ENCODE assay signal across 8 cellular contexts in genomic region chr13:50386527-50387123, GRCh38.
DNase-seq lines count a peak whose midpoint lies in the region; ATAC-seq and TF ChIP-seq lines count a peak whose summit lies in the region.

No MANE protein-coding gene starts in this region.

- TF ChIP-seq CTCF in cardiac muscle cell (IDR thresholded peaks at IDR 0.05; ENCODE audit: low read depth, low read length): no peak

- in situ Hi-C loops in GM23248 (cut with MboI): no loop called here

- H3K9me3 ChIP-seq in GM23248 (ENCODE audit: low read depth): no peaks in the 10 kb centered on the region
- H3K9me3 ChIP-seq in cardiac muscle cell (ENCODE audit: low read depth): no peaks in the 10 kb centered on the region

- H4K20me1 ChIP-seq in GM23248 (ENCODE audit: insufficient read depth): no peaks in the 10 kb centered on the region

- peak overlapping the region; percentile 4; the same call in 1 of the 2 replicates for H3K9ac ChIP-seq in GM23248

- H3K4me1 ChIP-seq in GM23248 (ENCODE audit: insufficient read depth) (peaks cover 13% of the 10 kb centered on the region; the same call in 1 of the 2 replicates), cardiac muscle cell (ENCODE audit: low read depth) (peaks cover 21% of the 10 kb centered on the region)

- no peak for ATAC-seq in GM19328 (IDR thresholded peaks at IDR 0.05; ENCODE audit: unreplicated experiment)

- H3K79me2 ChIP-seq in GM23248 (ENCODE audit: insufficient read depth): no peaks in the 10 kb centered on the region

- H2AFZ ChIP-seq in GM23248: peak overlapping the region; percentile 64

- H3K27ac ChIP-seq in GM23248 (no peak overlapping the region), cardiac muscle cell (peak overlapping the region; percentile 89)

- H3K9me2 ChIP-seq in GM23248 (ENCODE audit: insufficient read depth): no peaks in the 10 kb centered on the region

- H3K36me3 ChIP-seq in GM23248 (ENCODE audit: low read depth) (no peaks in the 10 kb centered on the region), cardiac muscle cell (no peaks in the 10 kb centered on the region)

- H3K27me3 ChIP-seq in GM23248 (replicated peaks; ENCODE audit: insufficient read depth) (no peaks in the 10 kb centered on the region), cardiac muscle cell (no peaks in the 10 kb centered on the region)

- 39 to 41% methylated on average over 10 of the region's 10 CpGs for WGBS in GM23248 (ENCODE audit: low coverage in 1 of 2, low lambda C conversion rate in 2 of 2, missing lambda C conversion rate in 2 of 2), 2 experiments

- DNase-seq in GM23248 (peak; percentile 10), SHP77 treated with DMSO at 0.1 percent for 48 hours (lab: John Stamatoyannopoulos, UW) (peak; percentile 80), cardiac muscle cell (ENCODE audit: low read depth in 1 of 2, low spot score in 1 of 2) (peak; percentile 58 to 61), renal cortical epithelial cell (ENCODE audit: low read depth) (peak; percentile 45), cortex of kidney (lab: John Stamatoyannopoulos, UW) (no peak), foreskin melanocyte (no peak)
- no peak for DNase-seq in NK-92 treated with Interleukin-12 subunit alpha and Interleukin-12 subunit beta, amount 100 ng/mL, for 24 hours (lab: John Stamatoyannopoulos, UW)

- peak overlapping the region; percentile 30 for H3K4me2 ChIP-seq in GM23248 (ENCODE audit: unreplicated experiment)

- H3K4me3 ChIP-seq in GM23248: no peak overlapping the region
- H3K4me3 ChIP-seq in cardiac muscle cell: no peak overlapping the region

- peaks cover 4% of the 10 kb centered on the region; the same call in 1 of the 2 replicates for H3F3A ChIP-seq in GM23248 (ENCODE audit: insufficient read depth)

Comparison
In these comparisons a context has a peak if more than half of its experiments do, and no peak if none do; other contexts are left out.
1. DNase-seq: peak in GM23248 (single experiment), SHP77 treated with DMSO at 0.1 percent for 48 hours (single experiment), cardiac muscle cell (2 of 2) and renal cortical epithelial cell (single experiment); none in cortex of kidney (single experiment), NK-92 treated with Interleukin-12 subunit alpha and Interleukin-12 subunit beta, amount 100 ng/mL, for 24 hours (single experiment) and foreskin melanocyte (single experiment).